ENCODE assay signal across 15 cellular contexts in the genomic region with DNA sequence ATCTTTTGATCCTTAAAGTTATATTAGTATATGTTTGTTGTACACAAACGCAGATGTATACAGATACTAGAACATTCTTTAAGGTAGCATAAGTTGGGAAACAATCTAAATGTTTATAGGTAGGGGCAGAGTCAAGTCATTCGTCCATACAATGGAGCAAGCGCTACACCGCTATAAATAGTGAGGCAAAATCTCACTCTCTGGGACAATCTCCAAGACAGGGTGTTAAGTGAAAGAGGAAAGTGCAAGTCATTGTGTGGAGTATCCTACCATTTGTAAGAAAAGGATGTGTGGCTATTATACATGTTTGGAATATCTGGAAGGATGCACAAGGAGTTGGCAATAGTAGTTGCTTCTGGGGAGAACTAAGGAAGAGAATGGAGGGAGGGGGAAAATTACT. TPM values are rescaled to one million over a fixed set of nuclear protein-coding genes. Genes with fewer than 3 reads are reported as not detected.
DNase-seq lines count a peak whose midpoint lies in the region; TF ChIP-seq lines count a peak whose summit lies in the region.
"Had no signal": no experiment of that assay in that cellular context is flagged by ENCODE, and none has a peak within 500 bp of the region (broad histone marks: within the 10 kb centered on the region; RNA-seq: fewer than 3 reads in every experiment).

No MANE protein-coding gene starts in this region.

- no peak overlapping the region for H3K9ac ChIP-seq in skeletal muscle tissue (ENCODE audit: low read depth in 1 of 3, low read length in 3 of 3)
- H3K9ac ChIP-seq: BLaER1 treated with 17β-estradiol and CSF1 and Interleukin-3, amounts not matched to agents 10 nM and 100 nM had no signal

- H3K4me1 ChIP-seq in cardiac muscle cell (ENCODE audit: low read depth) (peaks cover 40% of the 10 kb centered on the region), left ventricle myocardium inferior (peaks cover 84% of the 10 kb centered on the region), skeletal muscle tissue (ENCODE audit: control insufficient read depth in 3 of 3, insufficient read depth in 3 of 3, low read length in 3 of 3) (peaks cover 9 to 16% (median 9%) of the 10 kb centered on the region in 3 donors)

- peaks cover 20% of the 10 kb centered on the region for H3K36me3 ChIP-seq in cardiac muscle cell
- no peaks in the 10 kb centered on the region for H3K36me3 ChIP-seq in left ventricle myocardium inferior
- no peaks in the 10 kb centered on the region for H3K36me3 ChIP-seq in skeletal muscle tissue (ENCODE audit: control insufficient read depth in 3 of 3, insufficient read depth in 3 of 3, low read length in 3 of 3)
- H3K36me3 ChIP-seq: BLaER1 treated with 17β-estradiol and CSF1 and Interleukin-3, amounts not matched to agents 10 nM and 100 nM had no signal

- TF ChIP-seq CTCF in cardiac muscle cell (IDR thresholded peaks at IDR 0.05; ENCODE audit: low read depth, low read length): no peak
- TF ChIP-seq CTCF in left ventricle myocardium inferior (IDR thresholded peaks at IDR 0.05; ENCODE audit: borderline replicate concordance): no peak

- H3K4me3 ChIP-seq in cardiac muscle cell: no peak overlapping the region
- H3K4me3 ChIP-seq in left ventricle myocardium inferior: no peak overlapping the region
- no peak overlapping the region for H3K4me3 ChIP-seq in skeletal muscle tissue (ENCODE audit: low read length in 3 of 3)
- H3K4me3 ChIP-seq: BLaER1 treated with 17β-estradiol and CSF1 and Interleukin-3, amounts not matched to agents 10 nM and 100 nM; GM23338 had no signal

- DNase-seq in cardiac muscle cell (ENCODE audit: low read depth in 1 of 2, low spot score in 1 of 2): no peak
- no peak for DNase-seq in cardiac septum (ENCODE audit: low spot score)
- peak; percentile 61 for DNase-seq in H4 (ENCODE audit: low spot score)
- no peak for DNase-seq in left ventricle myocardium inferior
- DNase-seq in NAMALWA (ENCODE audit: low spot score): no peak
- no peak for DNase-seq in activated CD4-positive, alpha-beta T cell treated with anti-CD3 and anti-CD28 coated beads for 48 hours
- DNase-seq: 8988T; ACHN; CD4-positive, CD25-positive, alpha-beta regulatory T cell; DMS53; GF-D8; H9 had no signal

- H3K9me3 ChIP-seq in cardiac muscle cell (ENCODE audit: low read depth): no peaks in the 10 kb centered on the region
- peaks cover 13% of the 10 kb centered on the region for H3K9me3 ChIP-seq in left ventricle myocardium inferior (replicated peaks)
- H3K9me3 ChIP-seq in skeletal muscle tissue (ENCODE audit: control insufficient read depth in 3 of 3, low read length in 3 of 3): no peaks in the 10 kb centered on the region

- peak overlapping the region; percentile 52 for H3K27ac ChIP-seq in cardiac muscle cell
- H3K27ac ChIP-seq in left ventricle myocardium inferior (replicated peaks): peak overlapping the region; percentile 75
- H3K27ac ChIP-seq in skeletal muscle tissue (ENCODE audit: low read depth, low read length): peak overlapping the region; percentile 1
- H3K27ac ChIP-seq: BLaER1 treated with 17β-estradiol and CSF1 and Interleukin-3, amounts not matched to agents 10 nM and 100 nM had no signal

- intact Hi-C loops in cardiac septum (cut with DNase I) (no loop called here), left ventricle myocardium inferior (cut with micrococcal nuclease) (no loop called here)

- H3K27me3 ChIP-seq in cardiac muscle cell: no peaks in the 10 kb centered on the region
- no peaks in the 10 kb centered on the region for H3K27me3 ChIP-seq in left ventricle myocardium inferior (ENCODE audit: low read depth)
- H3K27me3 ChIP-seq in skeletal muscle tissue (ENCODE audit: control insufficient read depth in 3 of 3, insufficient read depth in 3 of 3, low read length in 3 of 3): no peaks in the 10 kb centered on the region
- H3K27me3 ChIP-seq: BLaER1 treated with 17β-estradiol and CSF1 and Interleukin-3, amounts not matched to agents 10 nM and 100 nM had no signal

RNA-seq across cellular contexts. Expression of gene FHL2, which starts 16.2 kb away (rescaled TPM):
- 586 and 1,288 TPM in 2 replicates for total RNA-seq in cardiac muscle cell
- polyA plus RNA-seq in cardiac muscle cell: 612 and 1,543 TPM in 2 replicates
- 467 TPM for total RNA-seq in cardiac septum
- 163 and 195 TPM in 2 replicates for total RNA-seq in H4 (2014; rRNA removed; shearing (Covaris generic))
- total RNA-seq in left ventricle myocardium inferior: 2,742 TPM
- total RNA-seq in skeletal muscle tissue: 66.3 TPM

Comparison
In these comparisons a context has a peak if more than half of its experiments do, and no peak if none do; other contexts are left out.
1. H3K27ac ChIP-seq: peak in every context shown above with its lines; median percentile 75 in left ventricle myocardium inferior; 52 in cardiac muscle cell; 1 in skeletal muscle tissue.